In genomic region chr1:16112558-16113555, GRCh38 we compare ENCODE assay signal across 12 cellular contexts. TPM values are rescaled to one million over a fixed set of nuclear protein-coding genes. Genes with fewer than 3 reads are reported as not detected.
A peak's percentile ranks its signal among the peaks of the same experiment; 100 is the strongest.
DNase-seq lines count a peak whose midpoint lies in the region; ATAC-seq, FAIRE-seq and TF ChIP-seq lines count a peak whose summit lies in the region.
"Had no signal": no experiment of that assay in that cellular context is flagged by ENCODE, and none has a peak within 500 bp of the region (broad histone marks: within the 10 kb centered on the region; RNA-seq: fewer than 3 reads in every experiment).

No MANE protein-coding gene starts in this region.

- no peaks in the 10 kb centered on the region for H3K27me3 ChIP-seq in HUES6 (ENCODE audit: control insufficient read depth, insufficient read depth, low read length)
- H3K27me3 ChIP-seq: neutrophil had no signal

- DNase-seq in A549 (ENCODE audit: low read depth in 1 of 2, low spot score in 1 of 2) (no peak), fibroblast of the aortic adventitia (ENCODE audit: low read depth) (peak; percentile 17), myocyte (ENCODE audit: low read depth) (peak; percentile 58)
- no peak for DNase-seq in effector CD8-positive, alpha-beta T cell (lab: John Stamatoyannopoulos, UW)
- DNase-seq: activated CD4-positive, CD25-positive, alpha-beta regulatory T cell; DMS 273 treated with DMSO at 0.1 percent for 48 hours; immature natural killer cell had no signal

- H3K4me1 ChIP-seq in A549 (peaks cover 20% of the 10 kb centered on the region), HUES6 (ENCODE audit: control insufficient read depth, insufficient read depth, low read length) (peaks cover 52% of the 10 kb centered on the region)

- TF ChIP-seq EP300 in A549 (IDR thresholded peaks at IDR 0.05), result no peak

- CTCF ChIA-PET in A549 (lab: Yijun Ruan, JAX), result interaction anchor here (1.0 to 4.5 kb wide), 4 partner anchors 27 to 62 kb away, joined by 4 to 37 read pairs (median 12); no protein-coding TSS in a partner anchor

- H3K36me3 ChIP-seq in HUES6 (ENCODE audit: control insufficient read depth, insufficient read depth, low read length), result no peaks in the 10 kb centered on the region
- H3K36me3 ChIP-seq: neutrophil had no signal

- no peak for TF ChIP-seq POLR2A in A549 (IDR thresholded peaks at IDR 0.05; ENCODE audit: low read length)

- H3K9me3 ChIP-seq in A549 (peaks cover 5% of the 10 kb centered on the region; the same call in 2 of the 3 replicates), HUES6 (ENCODE audit: control insufficient read depth, insufficient read depth, low read depth, low read length) (peaks cover 8% of the 10 kb centered on the region)

- no peak for FAIRE-seq in A549 (lab: Jason Lieb, UNC)

- H3K9ac ChIP-seq in HUES6 (ENCODE audit: low read length), result peak overlapping the region; percentile 24

- ATAC-seq in A549 (peak in 1 of 2 experiments; percentile 38; a peak in 3 of 6 replicates), HG03378 (IDR thresholded peaks at IDR 0.05; ENCODE audit: unreplicated experiment) (no peak), esophagus mucosa (no peak), HG03520 (IDR thresholded peaks at IDR 0.05; ENCODE audit: unreplicated experiment) (no peak)

- POLR2A ChIA-PET in A549 (lab: Yijun Ruan, JAX), result no interaction called here

- no peak overlapping the region for H3K4me3 ChIP-seq in A549
- H3K4me3 ChIP-seq in HUES6 (ENCODE audit: low read depth, low read length), result no peak overlapping the region
- H3K4me3 ChIP-seq in fibroblast of the aortic adventitia (ENCODE audit: low read depth, low read length), result no peak overlapping the region

- 68% methylated on average over 9 of the region's 14 CpGs for WGBS in A549 (ENCODE audit: missing lambda C conversion rate)

- peak overlapping the region; percentile 57 for H3K4me2 ChIP-seq in A549

- TF ChIP-seq CTCF in A549 (IDR thresholded peaks at IDR 0.05) (no peak), fibroblast of the aortic adventitia (IDR thresholded peaks at IDR 0.05; ENCODE audit: insufficient read depth, low read length) (no peak)

- H3K27ac ChIP-seq in A549, result peak overlapping the region; percentile 58 to 86; a peak in 5 of 6 replicates
- H3K27ac ChIP-seq in HUES6 (ENCODE audit: low read depth, low read length), result no peak overlapping the region
- H3K27ac ChIP-seq: neutrophil had no signal

- no peak for TF ChIP-seq RAD21 in A549 (conservative IDR thresholded peaks at IDR 0.05 in 1 of 2, IDR thresholded peaks at IDR 0.05 in 1 of 2)

TF ChIP-seq in A549, 52 proteins besides CTCF, POLR2A, EP300 and RAD21:
- TF ChIP-seq JUNB (IDR thresholded peaks at IDR 0.05) (no peak), CBX8 (IDR thresholded peaks at IDR 0.05) (no peak), FOSL2 (IDR thresholded peaks at IDR 0.05) (no peak), FOSL2 (CRISPR knock-in tag; IDR thresholded peaks at IDR 0.05) (no peak), GATA3 (IDR thresholded peaks at IDR 0.05; ENCODE audit: borderline replicate concordance) (no peak), ESRRA (IDR thresholded peaks at IDR 0.05; ENCODE audit: borderline replicate concordance, low read length) (no peak), FOXS1 (CRISPR knock-in tag; IDR thresholded peaks at IDR 0.05) (no peak), ZFP36 (IDR thresholded peaks at IDR 0.05; ENCODE audit: borderline replicate concordance, partially characterized antibody) (peak; percentile 43), CEBPB (IDR thresholded peaks at IDR 0.05) (no peak)
TF ChIP-seq in A549: peak in this region for 1.

RNA-seq across cellular contexts. Expression of gene FAM131C, which starts 39.4 kb away (rescaled TPM):
- polyA plus RNA-seq in A549 (2011; rRNA removed) (2.3 and 2.9 TPM in 2 replicates), A549 (2017; fragmentation: RNase III; extraction: RNeasy Plus Mini Kit Qiagen cat#74134 plus additional on column Dnase treatment) (5.9 to 6.7 TPM (median 6.3 TPM) in 3 replicates)
- 6.0 and 9.1 TPM in 2 replicates for polyA plus RNA-seq in A549 (2012; cell fraction: cytosol; rRNA removed)
- polyA plus RNA-seq in A549 (2012; cell fraction: nucleus; rRNA removed), result 5.6 and 8.7 TPM in 2 replicates
- 6.3 and 8.5 TPM in 2 replicates for polyA minus RNA-seq in A549 (2011; rRNA and poly(A)+ RNA removed)
- total RNA-seq in fibroblast of the aortic adventitia (ENCODE audit: low replicate concordance) (0.08 and 0.63 TPM in 2 replicates), myocyte (not detected in 2 replicates), esophagus mucosa (0.80 TPM)
- 0.30 TPM for polyA plus RNA-seq in myocyte (2012)
- polyA plus RNA-seq: immature natural killer cell had no signal

RNA-seq across cellular contexts. Expression of gene EPHA2, which starts 43.0 kb away (rescaled TPM):
- polyA plus RNA-seq in A549 (2011; rRNA removed), result 55.0 and 59.3 TPM in 2 replicates
- polyA plus RNA-seq in A549 (2012; cell fraction: cytosol; rRNA removed), result 112 and 122 TPM in 2 replicates
- 317 and 462 TPM in 2 replicates for polyA plus RNA-seq in A549 (2012; cell fraction: nucleus; rRNA removed)
- polyA plus RNA-seq in A549 (2017; fragmentation: RNase III; extraction: RNeasy Plus Mini Kit Qiagen cat#74134 plus additional on column Dnase treatment), result 87.1 to 93.8 TPM (median 93.2 TPM) in 3 replicates
- 99.4 and 100.0 TPM in 2 replicates for polyA minus RNA-seq in A549 (2011; rRNA and poly(A)+ RNA removed)
- total RNA-seq in fibroblast of the aortic adventitia (ENCODE audit: low replicate concordance), result 7.8 and 7.9 TPM in 2 replicates
- 18.1 and 25.2 TPM in 2 replicates for total RNA-seq in myocyte
- polyA plus RNA-seq in myocyte (2012), result 32.6 TPM
- total RNA-seq in esophagus mucosa, result 146 TPM
- polyA plus RNA-seq: immature natural killer cell had no signal

Comparison
In these comparisons a context has a peak if more than half of its experiments do, and no peak if none do; other contexts are left out.
1. DNase-seq: peak in fibroblast of the aortic adventitia (single experiment) and myocyte (single experiment); none in A549 (0 of 2) and effector CD8-positive, alpha-beta T cell (single experiment).